Comparison of ENCODE assay signal across 8 cellular contexts in the genomic region with DNA sequence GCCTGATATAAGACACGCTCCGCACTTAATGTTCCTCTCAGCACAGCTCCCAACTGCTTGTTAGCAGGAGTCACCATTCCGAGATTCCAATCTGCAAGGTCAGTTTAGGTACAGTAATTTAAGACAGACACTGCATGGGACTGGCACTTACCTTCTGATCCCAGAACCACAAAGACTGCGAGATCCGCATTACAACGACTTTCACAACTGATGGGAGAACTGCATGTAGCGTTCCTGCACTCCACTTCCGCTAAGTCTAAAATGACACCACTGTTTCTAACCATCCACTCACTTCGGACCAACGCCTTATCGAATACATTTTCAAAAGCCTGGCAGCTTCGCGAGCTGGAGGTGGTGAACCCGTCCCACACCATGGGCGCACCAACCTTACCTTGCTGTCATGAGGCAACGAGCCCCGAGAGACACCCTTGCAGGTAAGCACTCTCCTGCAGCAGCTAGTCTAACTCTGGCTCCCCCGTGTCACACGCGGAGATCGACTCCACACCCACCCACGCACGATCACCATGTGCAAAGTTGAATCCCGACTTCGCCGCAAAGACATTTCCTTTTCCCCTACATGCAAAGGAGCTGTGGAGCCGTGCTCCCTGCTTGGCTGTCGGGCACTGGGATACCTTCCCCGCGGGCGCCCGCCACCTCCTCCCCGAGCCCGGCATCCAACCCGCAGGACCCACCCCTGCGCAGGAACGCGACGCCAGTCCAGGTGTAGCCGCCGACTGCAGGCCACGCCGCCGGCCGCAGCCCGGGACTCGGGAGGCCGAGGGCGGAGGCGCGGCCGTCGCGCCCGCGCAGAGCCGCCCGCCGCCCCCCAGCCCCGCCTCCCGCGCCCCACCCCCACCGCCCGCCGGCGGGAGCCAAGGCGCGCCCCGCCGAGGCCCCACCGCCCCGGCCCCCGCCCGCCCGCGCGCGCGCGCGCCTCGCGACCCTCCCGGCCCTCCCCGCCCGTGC. TPM values are rescaled to one million over a fixed set of nuclear protein-coding genes. Genes with fewer than 3 reads are reported as not detected.
A peak's percentile ranks its signal among the peaks of the same experiment; 100 is the strongest.
DNase-seq lines count a peak whose midpoint lies in the region; ATAC-seq and TF ChIP-seq lines count a peak whose summit lies in the region.

No MANE protein-coding gene starts in this region.

- ATAC-seq in HG02759 (IDR thresholded peaks at IDR 0.05; ENCODE audit: unreplicated experiment) (peak; percentile 57), WTC11 (peak; percentile 17)

- H3K4me3 Mint-ChIP-seq in WTC11: peak overlapping the region; percentile 91

- peaks cover 29% of the 10 kb centered on the region for H3K4me1 Mint-ChIP-seq in WTC11

- no peaks in the 10 kb centered on the region for H3K9me3 Mint-ChIP-seq in WTC11

- no peaks in the 10 kb centered on the region for H3K27me3 Mint-ChIP-seq in WTC11 (ENCODE audit: low read depth)

- CTCF ChIA-PET in WTC11 (lab: Charles Lee): interaction anchor here (0.8 to 1.7 kb wide), 2 partner anchors 36 to 66 kb away, joined by 3 to 8 read pairs; a partner anchor contains a TSS

- H3K36me3 Mint-ChIP-seq in WTC11: peaks cover 11% of the 10 kb centered on the region

- peak overlapping the region; percentile 78 for H3K27ac Mint-ChIP-seq in WTC11

- no peak for TF ChIP-seq CTCF in WTC11 (IDR thresholded peaks at IDR 0.05)

- POLR2A ChIA-PET in WTC11 (lab: Charles Lee): interaction anchor here (0.7 kb wide), 1 partner anchor 66 kb away, joined by 3 read pairs; a partner anchor contains a TSS

- peak; percentile 23 for DNase-seq in DMS153 treated with DMSO at 0.1 percent for 48 hours (lab: John Stamatoyannopoulos, UW; ENCODE audit: unreplicated experiment)
- no peak for DNase-seq in DMS153 (lab: John Stamatoyannopoulos, UW)
- DNase-seq in NCI-H1436 treated with DMSO at 0.1 percent for 48 hours (lab: John Stamatoyannopoulos, UW): peak; percentile 5
- DNase-seq in WTC11 (ENCODE audit: low spot score): peak; percentile 54
- DNase-seq in central memory CD4-positive, alpha-beta T cell: peak; percentile 23
- peak; percentile 38 for DNase-seq in kidney glomerular epithelial cell (lab: John Stamatoyannopoulos, UW)
- DNase-seq in stimulated activated CD4-positive, alpha-beta T cell treated with anti-CD3 and anti-CD28 coated beads, Interleukin-1b, Interleukin-23, amount 100 ng/mL, for 1 hour (ENCODE audit: low read depth in 2 of 2): peak; percentile 1 to 25

TF ChIP-seq in WTC11, 78 proteins besides CTCF, POLR2A, EP300 and RAD21:
- TF ChIP-seq ZNF317 (CRISPR knock-in tag; IDR thresholded peaks at IDR 0.05; ENCODE audit: borderline replicate concordance, low read depth) (no peak), TCF7 (CRISPR knock-in tag; IDR thresholded peaks at IDR 0.05; ENCODE audit: low read depth) (peak; percentile 24; the same call in 1 of the 2 replicates), GABPB1 (CRISPR knock-in tag; IDR thresholded peaks at IDR 0.05) (0 out of 2 replicates have a peak, but pooled peaks have one; percentile 10), JUN (CRISPR knock-in tag; IDR thresholded peaks at IDR 0.05) (no peak), NFYB (CRISPR knock-in tag; conservative IDR thresholded peaks at IDR 0.05; ENCODE audit: low read depth) (no peak), NR2C2 (CRISPR knock-in tag; IDR thresholded peaks at IDR 0.05) (no peak), FOXP1 (CRISPR knock-in tag; IDR thresholded peaks at IDR 0.05; ENCODE audit: borderline replicate concordance) (0 out of 2 replicates have a peak, but pooled peaks have one; percentile 20), ZNF219 (CRISPR knock-in tag; IDR thresholded peaks at IDR 0.05; ENCODE audit: borderline replicate concordance) (no peak), CBFB (CRISPR knock-in tag; IDR thresholded peaks at IDR 0.05; ENCODE audit: low read depth) (no peak), KAT7 (CRISPR knock-in tag; IDR thresholded peaks at IDR 0.05; ENCODE audit: borderline replicate concordance) (0 out of 2 replicates have a peak, but pooled peaks have one; percentile 67), NFE2L1 (CRISPR knock-in tag; IDR thresholded peaks at IDR 0.05) (peak; percentile 74; the same call in 1 of the 2 replicates)
- TF ChIP-seq, protein P1, sequence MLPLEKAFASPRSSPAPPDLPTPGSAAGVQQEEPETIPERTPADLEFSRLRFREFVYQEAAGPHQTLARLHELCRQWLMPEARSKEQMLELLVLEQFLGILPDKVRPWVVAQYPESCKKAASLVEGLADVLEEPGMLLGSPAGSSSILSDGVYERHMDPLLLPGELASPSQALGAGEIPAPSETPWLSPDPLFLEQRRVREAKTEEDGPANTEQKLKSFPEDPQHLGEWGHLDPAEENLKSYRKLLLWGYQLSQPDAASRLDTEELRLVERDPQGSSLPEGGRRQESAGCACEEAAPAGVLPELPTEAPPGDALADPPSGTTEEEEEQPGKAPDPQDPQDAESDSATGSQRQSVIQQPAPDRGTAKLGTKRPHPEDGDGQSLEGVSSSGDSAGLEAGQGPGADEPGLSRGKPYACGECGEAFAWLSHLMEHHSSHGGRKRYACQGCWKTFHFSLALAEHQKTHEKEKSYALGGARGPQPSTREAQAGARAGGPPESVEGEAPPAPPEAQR (CRISPR knock-in tag; IDR thresholded peaks at IDR 0.05): no peak
- TF ChIP-seq, protein P2, sequence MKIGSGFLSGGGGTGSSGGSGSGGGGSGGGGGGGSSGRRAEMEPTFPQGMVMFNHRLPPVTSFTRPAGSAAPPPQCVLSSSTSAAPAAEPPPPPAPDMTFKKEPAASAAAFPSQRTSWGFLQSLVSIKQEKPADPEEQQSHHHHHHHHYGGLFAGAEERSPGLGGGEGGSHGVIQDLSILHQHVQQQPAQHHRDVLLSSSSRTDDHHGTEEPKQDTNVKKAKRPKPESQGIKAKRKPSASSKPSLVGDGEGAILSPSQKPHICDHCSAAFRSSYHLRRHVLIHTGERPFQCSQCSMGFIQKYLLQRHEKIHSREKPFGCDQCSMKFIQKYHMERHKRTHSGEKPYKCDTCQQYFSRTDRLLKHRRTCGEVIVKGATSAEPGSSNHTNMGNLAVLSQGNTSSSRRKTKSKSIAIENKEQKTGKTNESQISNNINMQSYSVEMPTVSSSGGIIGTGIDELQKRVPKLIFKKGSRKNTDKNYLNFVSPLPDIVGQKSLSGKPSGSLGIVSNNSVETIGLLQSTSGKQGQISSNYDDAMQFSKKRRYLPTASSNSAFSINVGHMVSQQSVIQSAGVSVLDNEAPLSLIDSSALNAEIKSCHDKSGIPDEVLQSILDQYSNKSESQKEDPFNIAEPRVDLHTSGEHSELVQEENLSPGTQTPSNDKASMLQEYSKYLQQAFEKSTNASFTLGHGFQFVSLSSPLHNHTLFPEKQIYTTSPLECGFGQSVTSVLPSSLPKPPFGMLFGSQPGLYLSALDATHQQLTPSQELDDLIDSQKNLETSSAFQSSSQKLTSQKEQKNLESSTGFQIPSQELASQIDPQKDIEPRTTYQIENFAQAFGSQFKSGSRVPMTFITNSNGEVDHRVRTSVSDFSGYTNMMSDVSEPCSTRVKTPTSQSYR (CRISPR knock-in tag; IDR thresholded peaks at IDR 0.05): no peak
- TF ChIP-seq, protein P3, sequence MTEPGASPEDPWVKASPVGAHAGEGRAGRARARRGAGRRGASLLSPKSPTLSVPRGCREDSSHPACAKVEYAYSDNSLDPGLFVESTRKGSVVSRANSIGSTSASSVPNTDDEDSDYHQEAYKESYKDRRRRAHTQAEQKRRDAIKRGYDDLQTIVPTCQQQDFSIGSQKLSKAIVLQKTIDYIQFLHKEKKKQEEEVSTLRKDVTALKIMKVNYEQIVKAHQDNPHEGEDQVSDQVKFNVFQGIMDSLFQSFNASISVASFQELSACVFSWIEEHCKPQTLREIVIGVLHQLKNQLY (CRISPR knock-in tag; IDR thresholded peaks at IDR 0.05): no peak
- TF ChIP-seq, protein P4, sequence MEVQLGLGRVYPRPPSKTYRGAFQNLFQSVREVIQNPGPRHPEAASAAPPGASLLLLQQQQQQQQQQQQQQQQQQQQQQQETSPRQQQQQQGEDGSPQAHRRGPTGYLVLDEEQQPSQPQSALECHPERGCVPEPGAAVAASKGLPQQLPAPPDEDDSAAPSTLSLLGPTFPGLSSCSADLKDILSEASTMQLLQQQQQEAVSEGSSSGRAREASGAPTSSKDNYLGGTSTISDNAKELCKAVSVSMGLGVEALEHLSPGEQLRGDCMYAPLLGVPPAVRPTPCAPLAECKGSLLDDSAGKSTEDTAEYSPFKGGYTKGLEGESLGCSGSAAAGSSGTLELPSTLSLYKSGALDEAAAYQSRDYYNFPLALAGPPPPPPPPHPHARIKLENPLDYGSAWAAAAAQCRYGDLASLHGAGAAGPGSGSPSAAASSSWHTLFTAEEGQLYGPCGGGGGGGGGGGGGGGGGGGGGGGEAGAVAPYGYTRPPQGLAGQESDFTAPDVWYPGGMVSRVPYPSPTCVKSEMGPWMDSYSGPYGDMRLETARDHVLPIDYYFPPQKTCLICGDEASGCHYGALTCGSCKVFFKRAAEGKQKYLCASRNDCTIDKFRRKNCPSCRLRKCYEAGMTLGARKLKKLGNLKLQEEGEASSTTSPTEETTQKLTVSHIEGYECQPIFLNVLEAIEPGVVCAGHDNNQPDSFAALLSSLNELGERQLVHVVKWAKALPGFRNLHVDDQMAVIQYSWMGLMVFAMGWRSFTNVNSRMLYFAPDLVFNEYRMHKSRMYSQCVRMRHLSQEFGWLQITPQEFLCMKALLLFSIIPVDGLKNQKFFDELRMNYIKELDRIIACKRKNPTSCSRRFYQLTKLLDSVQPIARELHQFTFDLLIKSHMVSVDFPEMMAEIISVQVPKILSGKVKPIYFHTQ (CRISPR knock-in tag; IDR thresholded peaks at IDR 0.05): no peak

RNA-seq across cellular contexts. Expression of a gene that starts 0.7 kb away (rescaled TPM):
- total RNA-seq in WTC11 (2021): 17.9 to 23.8 TPM (median 18.9 TPM) in 3 replicates

RNA-seq across cellular contexts. Expression of a gene that starts 0.9 kb away (rescaled TPM):
- 20.7 to 24.6 TPM (median 22.5 TPM) in 3 replicates for total RNA-seq in WTC11 (2021)
